ENCODE assay signal across 9 cellular contexts in genomic region chr17:29616300-29617048, GRCh38. TPM values are rescaled to one million over a fixed set of nuclear protein-coding genes. Genes with fewer than 3 reads are reported as not detected.
A peak's percentile ranks its signal among the peaks of the same experiment; 100 is the strongest.
DNase-seq lines count a peak whose midpoint lies in the region; ATAC-seq lines count a peak whose summit lies in the region.
"Had no signal": no experiment of that assay in that cellular context is flagged by ENCODE, and none has a peak within 500 bp of the region (broad histone marks: within the 10 kb centered on the region; RNA-seq: fewer than 3 reads in every experiment).

No MANE protein-coding gene starts in this region.

- H3K27me3 Mint-ChIP-seq in activated CD4-positive, alpha-beta memory T cell treated with anti-CD3 and anti-CD28 coated beads for 36 hours = peaks cover 1% of the 10 kb centered on the region
- peaks cover 5% of the 10 kb centered on the region for H3K27me3 Mint-ChIP-seq in stimulated activated naive CD8-positive, alpha-beta T cell treated with anti-CD3 and anti-CD28 coated beads, Interleukin-15, amount 100 ng/mL, for 72 hours

- no peak overlapping the region for H3K27ac Mint-ChIP-seq in activated CD4-positive, alpha-beta memory T cell treated with anti-CD3 and anti-CD28 coated beads for 36 hours
- no peak overlapping the region for H3K27ac Mint-ChIP-seq in stimulated activated naive CD8-positive, alpha-beta T cell treated with anti-CD3 and anti-CD28 coated beads, Interleukin-15, amount 100 ng/mL, for 72 hours

- peaks cover 4% of the 10 kb centered on the region for H3K9me3 ChIP-seq in iPS-18c (ENCODE audit: control insufficient read depth, insufficient read depth, low read length)
- H3K9me3 ChIP-seq: HAP-1 had no signal

- intact Hi-C loops in activated CD4-positive, alpha-beta memory T cell treated with anti-CD3 and anti-CD28 coated beads for 36 hours (cut with micrococcal nuclease) = loop anchor here (1.0 to 5.0 kb wide), 5 partner anchors 36 to 324 kb away; partner anchors contain the start of gene NUFIP2

- peaks cover 47% of the 10 kb centered on the region for H3K4me1 Mint-ChIP-seq in activated CD4-positive, alpha-beta memory T cell treated with anti-CD3 and anti-CD28 coated beads for 36 hours (ENCODE audit: low read depth)
- peaks cover 64% of the 10 kb centered on the region for H3K4me1 Mint-ChIP-seq in stimulated activated naive CD8-positive, alpha-beta T cell treated with anti-CD3 and anti-CD28 coated beads, Interleukin-15, amount 100 ng/mL, for 72 hours

- CTCF ChIA-PET in activated CD4-positive, alpha-beta memory T cell treated with anti-CD3 and anti-CD28 coated beads for 36 hours (lab: Charles Lee) = interaction anchor here (0.5 to 6.9 kb wide), 47 partner anchors 8 to 314 kb away, joined by 3 to 159 read pairs (median 6); partner anchors contain the start of genes ABHD15, ANKRD13B, GIT1 and SSH2

- peak overlapping the region; percentile 67 for H3K4me3 ChIP-seq in iPS-18c (ENCODE audit: insufficient read depth, low read depth, low read length)
- H3K4me3 ChIP-seq: HAP-1 had no signal

- no peak for ATAC-seq in stimulated activated naive CD8-positive, alpha-beta T cell treated with anti-CD3 and anti-CD28 coated beads, Interleukin-15, amount 100 ng/mL, for 72 hours
- ATAC-seq in HG03442 (IDR thresholded peaks at IDR 0.05; ENCODE audit: unreplicated experiment) (no peak), HG03139 (IDR thresholded peaks at IDR 0.05; ENCODE audit: unreplicated experiment) (no peak), HG02885 (IDR thresholded peaks at IDR 0.05; ENCODE audit: poor library complexity, unreplicated experiment) (no peak)

- H3K36me3 Mint-ChIP-seq in activated CD4-positive, alpha-beta memory T cell treated with anti-CD3 and anti-CD28 coated beads for 36 hours = no peaks in the 10 kb centered on the region

- DNase-seq in activated CD4-positive, alpha-beta T cell treated with anti-CD3 and anti-CD28 coated beads for 48 hours = peak; percentile 43
- DNase-seq in activated CD4-positive, alpha-beta T cell treated with anti-CD3 and anti-CD28 coated beads, Interleukin-2, amount 50 U/mL, for 48 hours = no peak
- DNase-seq in activated CD4-positive, alpha-beta memory T cell treated with anti-CD3 and anti-CD28 coated beads for 36 hours = peak; percentile 25
- no peak for DNase-seq in stimulated activated naive CD8-positive, alpha-beta T cell treated with anti-CD3 and anti-CD28 coated beads, Interleukin-15, amount 100 ng/mL, for 72 hours

- H3K9me3 Mint-ChIP-seq in activated CD4-positive, alpha-beta memory T cell treated with anti-CD3 and anti-CD28 coated beads for 36 hours = no peaks in the 10 kb centered on the region
- no peaks in the 10 kb centered on the region for H3K9me3 Mint-ChIP-seq in stimulated activated naive CD8-positive, alpha-beta T cell treated with anti-CD3 and anti-CD28 coated beads, Interleukin-15, amount 100 ng/mL, for 72 hours

- POLR2A ChIA-PET in activated CD4-positive, alpha-beta memory T cell treated with anti-CD3 and anti-CD28 coated beads for 36 hours (lab: Charles Lee) = interaction anchor here (0.6 to 4.8 kb wide), 15 partner anchors 23 to 314 kb away, joined by 3 to 30 read pairs (median 6); partner anchors contain the start of genes ABHD15, ANKRD13B, SSH2 and TAOK1

- peak overlapping the region; percentile 77 for H3K4me3 Mint-ChIP-seq in activated CD4-positive, alpha-beta memory T cell treated with anti-CD3 and anti-CD28 coated beads for 36 hours
- peak overlapping the region; percentile 85 to 93 for H3K4me3 Mint-ChIP-seq in stimulated activated naive CD8-positive, alpha-beta T cell treated with anti-CD3 and anti-CD28 coated beads, Interleukin-15, amount 100 ng/mL, for 72 hours

RNA-seq across cellular contexts. Expression of gene CORO6, which starts 6.2 kb away (rescaled TPM):
- 10 to 100 TPM; 21.3 to 22.1 TPM for total RNA-seq in activated CD4-positive, alpha-beta memory T cell treated with anti-CD3 and anti-CD28 coated beads for 36 hours

RNA-seq across cellular contexts. Expression of gene ANKRD13B, which starts 23.5 kb away (rescaled TPM):
- total RNA-seq in activated CD4-positive, alpha-beta memory T cell treated with anti-CD3 and anti-CD28 coated beads for 36 hours = 10 to 100 TPM; 14.1 to 15.1 TPM

RNA-seq across cellular contexts. Expression of gene GIT1, which starts 27.0 kb away (rescaled TPM):
- total RNA-seq in activated CD4-positive, alpha-beta memory T cell treated with anti-CD3 and anti-CD28 coated beads for 36 hours = 10 to 100 TPM; 51.3 to 54.4 TPM

RNA-seq across cellular contexts. Expression of gene TP53I13, which starts 48.0 kb away (rescaled TPM):
- total RNA-seq in activated CD4-positive, alpha-beta memory T cell treated with anti-CD3 and anti-CD28 coated beads for 36 hours = 10 to 100 TPM; 54.2 to 55.3 TPM

RNA-seq across cellular contexts. Expression of gene ABHD15, which starts 49.6 kb away (rescaled TPM):
- total RNA-seq in activated CD4-positive, alpha-beta memory T cell treated with anti-CD3 and anti-CD28 coated beads for 36 hours = 1 to 10 TPM; 8.9 to 9.8 TPM

Comparison
In these comparisons a context has a peak if more than half of its experiments do, and no peak if none do; other contexts are left out.
1. DNase-seq: peak in activated CD4-positive, alpha-beta T cell treated with anti-CD3 and anti-CD28 coated beads for 48 hours (single experiment) and activated CD4-positive, alpha-beta memory T cell treated with anti-CD3 and anti-CD28 coated beads for 36 hours (single experiment); none in activated CD4-positive, alpha-beta T cell treated with anti-CD3 and anti-CD28 coated beads, Interleukin-2, amount 50 U/mL, for 48 hours (0 of 2) and stimulated activated naive CD8-positive, alpha-beta T cell treated with anti-CD3 and anti-CD28 coated beads, Interleukin-15, amount 100 ng/mL, for 72 hours (0 of 2).